In genomic region chr3:15815696-15816095, GRCh38 we compare ENCODE assay signal across 9 cellular contexts. TPM values are rescaled to one million over a fixed set of nuclear protein-coding genes. Genes with fewer than 3 reads are reported as not detected.
DNase-seq lines count a peak whose midpoint lies in the region; ATAC-seq and TF ChIP-seq lines count a peak whose summit lies in the region.
"Had no signal": no experiment of that assay in that cellular context is flagged by ENCODE, and none has a peak within 500 bp of the region (broad histone marks: within the 10 kb centered on the region; RNA-seq: fewer than 3 reads in every experiment).

No MANE protein-coding gene starts in this region.

- H3K4me1 Mint-ChIP-seq in MCF 10A (ENCODE audit: insufficient read depth, unreplicated experiment) (peaks cover 18% of the 10 kb centered on the region), glutamatergic neuron (ENCODE audit: low read depth, unreplicated experiment) (peaks cover 10% of the 10 kb centered on the region)

- H3K4me1 ChIP-seq in lung (ENCODE audit: control insufficient read depth in 2 of 2, insufficient read depth in 2 of 2, low read length in 2 of 2) = peaks cover 0 to 1% of the 10 kb centered on the region in 2 donors

- CTCF ChIA-PET in MCF 10A (lab: Yijun Ruan, JAX) = interaction anchor here (0.5 to 1.3 kb wide), 14 partner anchors 40 to 547 kb away, joined by 3 to 9 read pairs (median 3); partner anchors contain the start of genes DPH3, GALNT15 and OXNAD1

- no peaks in the 10 kb centered on the region for H3K27me3 ChIP-seq in lung (ENCODE audit: control insufficient read depth, insufficient read depth)

- no peak overlapping the region for H3K4me3 ChIP-seq in lung

- POLR2A ChIA-PET in MCF 10A (lab: Yijun Ruan, JAX) = interaction anchor here (0.9 to 1.6 kb wide), 4 partner anchors 44 to 428 kb away, joined by 3 to 5 read pairs (median 3); no protein-coding TSS in a partner anchor

- 44 to 47% methylated on average over 4 of the region's 4 CpGs for WGBS in lung, 2 donors

- H3K27ac Mint-ChIP-seq in MCF 10A (ENCODE audit: low read depth, unreplicated experiment) (peak overlapping the region; percentile 27), glutamatergic neuron (ENCODE audit: unreplicated experiment) (no peak overlapping the region)

- H3K9me3 ChIP-seq in lung (ENCODE audit: control insufficient read depth in 2 of 2, insufficient read depth in 1 of 2, low read length in 1 of 2) = no peaks in the 10 kb centered on the region

- H3K4me3 Mint-ChIP-seq in MCF 10A (ENCODE audit: unreplicated experiment) = no peak overlapping the region
- H3K4me3 Mint-ChIP-seq in glutamatergic neuron (ENCODE audit: unreplicated experiment) = no peak overlapping the region
- H3K4me3 Mint-ChIP-seq: IgD-negative memory B cell had no signal

- DNase-seq in DMS 273 (lab: John Stamatoyannopoulos, UW; ENCODE audit: unreplicated experiment) = peak; percentile 63
- peak; percentile 71 for DNase-seq in LHCN-M2 (ENCODE audit: low read depth)
- DNase-seq in MCF 10A (ENCODE audit: unreplicated experiment) = peak; percentile 68
- DNase-seq in lung (ENCODE audit: low spot score) = no peak
- no peak for DNase-seq in stimulated activated CD4-positive, alpha-beta T cell treated with anti-CD3 and anti-CD28 coated beads, Interleukin-4, amount 100 ng/mL, for 1 hour
- DNase-seq in glutamatergic neuron = no peak
- no peak for DNase-seq in cortex of kidney (lab: John Stamatoyannopoulos, UW)

- no TSS peak for BruUV-seq in MCF 10A (replicated peaks; lab: Mats Ljungman, UMichigan)

- peak; percentile 43 for TF ChIP-seq CTCF in MCF 10A (IDR thresholded peaks at IDR 0.05; ENCODE audit: unreplicated experiment)
- peak; percentile 37 for TF ChIP-seq CTCF in lung (IDR thresholded peaks at IDR 0.05; ENCODE audit: control extremely low read depth, extremely low read depth)
- no peak for TF ChIP-seq CTCF in glutamatergic neuron (IDR thresholded peaks at IDR 0.05; ENCODE audit: partially characterized antibody, unreplicated experiment)

- H3K27me3 Mint-ChIP-seq in MCF 10A (ENCODE audit: insufficient read depth, unreplicated experiment) (no peaks in the 10 kb centered on the region), glutamatergic neuron (ENCODE audit: unreplicated experiment) (no peaks in the 10 kb centered on the region)
- H3K27me3 Mint-ChIP-seq: IgD-negative memory B cell had no signal

- H3K36me3 Mint-ChIP-seq in MCF 10A (ENCODE audit: insufficient read depth, unreplicated experiment) (peaks cover 6% of the 10 kb centered on the region), glutamatergic neuron (ENCODE audit: unreplicated experiment) (no peaks in the 10 kb centered on the region)

- intact Hi-C loops in MCF 10A (cut with micrococcal nuclease) = loop anchor here (1.0 to 10.0 kb wide), 7 partner anchors 137 to 735 kb away; partner anchors contain the start of genes CAPN7, EAF1 and METTL6

- H3K27ac ChIP-seq in lung (ENCODE audit: low read depth in 1 of 2, low read length in 1 of 2) = no peak overlapping the region

- no peaks in the 10 kb centered on the region for H3K36me3 ChIP-seq in lung (ENCODE audit: control insufficient read depth in 2 of 2, insufficient read depth in 2 of 2, low read length in 2 of 2)

- H3K9me3 Mint-ChIP-seq in MCF 10A (ENCODE audit: unreplicated experiment) = no peaks in the 10 kb centered on the region
- no peaks in the 10 kb centered on the region for H3K9me3 Mint-ChIP-seq in glutamatergic neuron (ENCODE audit: unreplicated experiment)
- H3K9me3 Mint-ChIP-seq: IgD-negative memory B cell had no signal

- no peak for ATAC-seq in lung (ENCODE audit: insufficient read depth, low FRiP score)
- no peak for ATAC-seq in GM19035 (IDR thresholded peaks at IDR 0.05; ENCODE audit: unreplicated experiment)

RNA-seq across cellular contexts. Expression of gene ANKRD28, which starts 17.9 kb away (rescaled TPM):
- total RNA-seq in LHCN-M2 (2014; rRNA removed) (181 and 196 TPM in 2 replicates), MCF 10A (2022) (71.7 and 79.0 TPM in 2 replicates), lung (10 to 100 TPM; 64.3 to 66.7 TPM), glutamatergic neuron (ENCODE audit: unreplicated experiment) (84.3 TPM)
- 40.7 TPM for polyA plus RNA-seq in LHCN-M2 (2012)
- polyA plus RNA-seq in lung = 10 to 100 TPM; 11.1 to 14.1 TPM

Comparison
In these comparisons a context has a peak if more than half of its experiments do, and no peak if none do; other contexts are left out.
1. DNase-seq: peak in DMS 273 (single experiment), LHCN-M2 (single experiment) and MCF 10A (single experiment); none in lung (single experiment), stimulated activated CD4-positive, alpha-beta T cell treated with anti-CD3 and anti-CD28 coated beads, Interleukin-4, amount 100 ng/mL, for 1 hour (single experiment), glutamatergic neuron (single experiment) and cortex of kidney (single experiment).